In the genomic region with DNA sequence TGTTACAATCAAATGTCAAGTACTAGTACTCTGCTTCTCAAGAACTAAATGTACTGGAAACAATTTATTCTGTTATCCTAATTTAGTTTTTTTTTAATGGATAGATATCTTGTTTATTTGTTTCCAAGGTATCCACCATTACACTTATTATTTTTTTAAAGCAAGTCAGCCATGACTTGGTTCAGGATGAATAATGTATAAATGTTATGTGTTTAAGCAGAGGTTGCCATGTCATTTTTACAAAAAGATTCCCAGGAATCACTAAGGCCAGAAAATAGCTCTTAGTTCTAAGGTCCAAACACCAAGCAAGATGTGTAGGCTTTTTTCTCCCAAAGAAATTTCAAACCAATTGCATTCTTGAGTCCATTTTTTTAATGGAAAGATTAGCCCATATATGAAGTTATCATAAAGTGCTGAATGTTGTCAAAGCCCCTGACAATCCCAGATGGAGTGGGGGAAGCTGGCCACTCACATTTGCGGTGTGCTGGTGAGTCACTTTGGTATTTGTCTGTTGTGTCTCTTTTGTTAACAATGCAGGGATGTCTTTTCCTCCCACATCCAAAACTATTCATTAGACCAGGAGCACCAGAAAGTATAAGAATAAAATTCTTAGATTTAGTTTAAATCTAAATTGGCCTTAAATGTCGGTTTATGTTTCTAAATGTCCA, we compare ENCODE assay signal across 13 cellular contexts.
DNase-seq lines count a peak whose midpoint lies in the region; FAIRE-seq and TF ChIP-seq lines count a peak whose summit lies in the region.
"Had no signal": no experiment of that assay in that cellular context is flagged by ENCODE, and none has a peak within 500 bp of the region (broad histone marks: within the 10 kb centered on the region; RNA-seq: fewer than 3 reads in every experiment).

No MANE protein-coding gene starts in this region.

- H3K27ac Mint-ChIP-seq in nephron progenitor cell = no peak overlapping the region

- TF ChIP-seq CTCF in nephron progenitor cell (IDR thresholded peaks at IDR 0.05) = no peak

- no peaks in the 10 kb centered on the region for H3K9me3 Mint-ChIP-seq in nephron progenitor cell

- FAIRE-seq in urothelium cell line (lab: Jason Lieb, UNC) = peak; percentile 56

- no peaks in the 10 kb centered on the region for H3K36me3 Mint-ChIP-seq in nephron progenitor cell (ENCODE audit: low read depth)

- no peak overlapping the region for H3K4me3 Mint-ChIP-seq in nephron progenitor cell

- no peak overlapping the region for H3K27ac ChIP-seq in effector memory CD4-positive, alpha-beta T cell (ENCODE audit: insufficient read depth, low read length, poor library complexity, severe bottlenecking)
- H3K27ac ChIP-seq: 22Rv1 had no signal

- peaks cover 14% of the 10 kb centered on the region for H3K4me1 Mint-ChIP-seq in nephron progenitor cell

- DNase-seq in DMS79 treated with DMSO at 0.1 percent for 48 hours (lab: John Stamatoyannopoulos, UW) = peak; percentile 55
- no peak for DNase-seq in DMS79 (lab: John Stamatoyannopoulos, UW)
- peak; percentile 78 for DNase-seq in astrocyte of the hippocampus (ENCODE audit: low read depth, low spot score)
- peak; percentile 64 for DNase-seq in islet precursor cell
- peak; percentile 78 for DNase-seq in urothelium cell line (ENCODE audit: low spot score)
- DNase-seq in nephron progenitor cell = no peak
- DNase-seq in activated T-cell treated with anti-CD3 and anti-CD28 coated beads, Interleukin-2, amount 50 U/mL, for 1 hour = no peak
- DNase-seq in effector memory CD4-positive, alpha-beta T cell = no peak
- DNase-seq: activated effector memory CD4-positive, alpha-beta T cell treated with Interleukin-2 at 50 U/mL for 16 hours; DND-41; NCI-H69; stimulated activated CD4-positive, alpha-beta T cell treated with anti-CD3 and anti-CD28 coated beads, Interleukin-12 subunit alpha, Interleukin-12 subunit beta, amount 100 ng/mL, for 4 hours had no signal

- no peaks in the 10 kb centered on the region for H3K36me3 ChIP-seq in effector memory CD4-positive, alpha-beta T cell (ENCODE audit: control insufficient read depth, insufficient read depth, low read length)

- no peaks in the 10 kb centered on the region for H3K9me3 ChIP-seq in effector memory CD4-positive, alpha-beta T cell (ENCODE audit: control insufficient read depth, low read length)

- H3K4me1 ChIP-seq in effector memory CD4-positive, alpha-beta T cell (ENCODE audit: control insufficient read depth, insufficient read depth, low read length, poor library complexity, severe bottlenecking) = no peaks in the 10 kb centered on the region

- H3K4me3 ChIP-seq in effector memory CD4-positive, alpha-beta T cell (ENCODE audit: insufficient read depth, low read depth, low read length, poor library complexity, severe bottlenecking) = no peak overlapping the region

- peaks cover 14% of the 10 kb centered on the region for H3K27me3 Mint-ChIP-seq in nephron progenitor cell (ENCODE audit: low read depth, poor library complexity)

- H3K27me3 ChIP-seq in effector memory CD4-positive, alpha-beta T cell (replicated peaks; ENCODE audit: control insufficient read depth, insufficient read depth, low read length, poor library complexity, severe bottlenecking) = no peaks in the 10 kb centered on the region

Comparison
In these comparisons a context has a peak if more than half of its experiments do, and no peak if none do; other contexts are left out.
1. DNase-seq: peak in DMS79 treated with DMSO at 0.1 percent for 48 hours (single experiment), astrocyte of the hippocampus (single experiment), islet precursor cell (single experiment) and urothelium cell line (single experiment); none in DMS79 (single experiment), nephron progenitor cell (single experiment), activated T-cell treated with anti-CD3 and anti-CD28 coated beads, Interleukin-2, amount 50 U/mL, for 1 hour (single experiment) and effector memory CD4-positive, alpha-beta T cell (0 of 3).